In the genomic region with DNA sequence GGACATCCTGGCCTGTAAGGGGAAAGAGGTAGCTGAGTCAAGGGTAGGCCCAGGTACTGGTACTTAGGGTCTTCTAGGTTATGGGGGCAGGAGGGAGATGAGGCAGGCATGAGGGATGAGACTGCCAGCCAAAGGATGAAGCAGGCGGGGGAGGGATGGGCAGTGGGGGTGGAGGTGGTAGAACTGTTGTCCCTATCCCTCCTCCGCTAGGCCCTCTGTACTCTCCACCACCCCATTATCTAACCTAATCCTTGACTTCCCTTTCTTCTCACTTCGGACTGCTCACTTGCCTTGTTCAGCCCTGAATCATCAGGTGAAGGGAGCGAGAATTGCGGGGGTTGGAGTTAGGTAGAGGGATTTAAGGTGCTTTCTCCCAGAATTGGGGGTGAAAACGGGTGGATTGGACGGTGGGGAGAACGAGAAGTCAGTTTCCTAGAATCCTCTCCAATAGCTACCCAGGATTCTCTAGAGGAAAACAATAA, we compare ENCODE assay signal across 1 cellular context.
TF ChIP-seq lines count a peak whose summit lies in the region.

No MANE protein-coding gene starts in this region.

TF ChIP-seq in IMR-90, 13 proteins besides CTCF, POLR2A, EP300 and RAD21 (continued from another document):
- TF ChIP-seq ELK1 (IDR thresholded peaks at IDR 0.05; ENCODE audit: borderline replicate concordance, low read depth, low read length) (no peak), MAFK (IDR thresholded peaks at IDR 0.05; ENCODE audit: low read depth, low read length) (no peak), RCOR1 (IDR thresholded peaks at IDR 0.05; ENCODE audit: insufficient replicate concordance, low read length) (no peak), BHLHE40 (IDR thresholded peaks at IDR 0.05; ENCODE audit: low read depth, low read length) (no peak), NFE2L2 (IDR thresholded peaks at IDR 0.05; ENCODE audit: low read depth, low read length) (no peak), RFX5 (IDR thresholded peaks at IDR 0.05; ENCODE audit: low read depth, low read length) (no peak), FOS (IDR thresholded peaks at IDR 0.05; ENCODE audit: low read depth, low read length) (no peak), MAZ (IDR thresholded peaks at IDR 0.05; ENCODE audit: borderline replicate concordance, low read depth, low read length) (no peak), SMC3 (IDR thresholded peaks at IDR 0.05; ENCODE audit: low read depth, low read length) (no peak), CHD1 (IDR thresholded peaks at IDR 0.05; ENCODE audit: low read depth, low read length) (no peak), CEBPB (IDR thresholded peaks at IDR 0.05; ENCODE audit: low read depth, low read length) (no peak)
